Comparison of ENCODE assay signal across 1 cellular context in the genomic region with DNA sequence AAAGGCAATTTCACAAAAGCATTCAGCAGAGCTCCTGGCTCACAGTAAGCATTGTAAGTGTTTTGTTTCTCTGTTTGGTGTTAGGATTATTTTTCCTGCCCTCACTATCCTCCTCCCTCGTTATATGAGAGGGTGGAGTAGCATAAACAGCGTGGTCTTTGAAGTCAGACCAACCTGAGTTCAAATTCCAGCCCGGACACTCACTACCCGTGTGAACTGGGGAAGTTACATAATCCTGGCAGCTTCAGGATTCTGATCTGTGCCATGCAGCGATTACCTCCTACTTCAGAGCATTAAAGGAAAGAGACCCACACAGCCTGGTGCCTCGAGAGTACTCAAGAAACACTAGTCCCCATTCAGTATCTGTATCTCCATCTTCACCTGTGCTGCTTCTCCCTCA.
A peak's percentile ranks its signal among the peaks of the same experiment; 100 is the strongest.
TF ChIP-seq lines count a peak whose summit lies in the region.

No MANE protein-coding gene starts in this region.

TF ChIP-seq in HepG2, 621 proteins besides CTCF, POLR2A, EP300 and RAD21 (continued from another document and continues in another):
- no peak for TF ChIP-seq GMEB1 (CRISPR knock-in tag; IDR thresholded peaks at IDR 0.05; ENCODE audit: borderline replicate concordance)
- peak; percentile 86; the same call in 1 of the 2 replicates for TF ChIP-seq FOXK1 (CRISPR knock-in tag; IDR thresholded peaks at IDR 0.05; ENCODE audit: borderline replicate concordance, low read depth)
- no peak for TF ChIP-seq ZFP82 (CRISPR knock-in tag; IDR thresholded peaks at IDR 0.05; ENCODE audit: borderline replicate concordance)
- no peak for TF ChIP-seq MBNL3 (CRISPR knock-in tag; conservative IDR thresholded peaks at IDR 0.05)
- TF ChIP-seq EZH2 (conservative IDR thresholded peaks at IDR 0.05; ENCODE audit: low read depth, low read length), result no peak
- TF ChIP-seq HIC2 (CRISPR knock-in tag; IDR thresholded peaks at IDR 0.05; ENCODE audit: low read depth), result peak; percentile 81
- no peak for TF ChIP-seq ZFP62 (CRISPR knock-in tag; IDR thresholded peaks at IDR 0.05)
- TF ChIP-seq ZBTB38 (CRISPR knock-in tag; IDR thresholded peaks at IDR 0.05), result no peak
- peak; percentile 90 for TF ChIP-seq BCL6 (CRISPR knock-in tag; IDR thresholded peaks at IDR 0.05)
- TF ChIP-seq ZFP90 (CRISPR knock-in tag; IDR thresholded peaks at IDR 0.05; ENCODE audit: borderline replicate concordance), result no peak
- TF ChIP-seq RFX1 (IDR thresholded peaks at IDR 0.05), result no peak
- no peak for TF ChIP-seq GPN1 (CRISPR knock-in tag; IDR thresholded peaks at IDR 0.05; ENCODE audit: borderline replicate concordance)
- no peak for TF ChIP-seq ZSCAN12 (CRISPR knock-in tag; IDR thresholded peaks at IDR 0.05)
- TF ChIP-seq, protein P1, sequence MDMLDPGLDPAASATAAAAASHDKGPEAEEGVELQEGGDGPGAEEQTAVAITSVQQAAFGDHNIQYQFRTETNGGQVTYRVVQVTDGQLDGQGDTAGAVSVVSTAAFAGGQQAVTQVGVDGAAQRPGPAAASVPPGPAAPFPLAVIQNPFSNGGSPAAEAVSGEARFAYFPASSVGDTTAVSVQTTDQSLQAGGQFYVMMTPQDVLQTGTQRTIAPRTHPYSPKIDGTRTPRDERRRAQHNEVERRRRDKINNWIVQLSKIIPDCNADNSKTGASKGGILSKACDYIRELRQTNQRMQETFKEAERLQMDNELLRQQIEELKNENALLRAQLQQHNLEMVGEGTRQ (IDR thresholded peaks at IDR 0.05; ENCODE audit: low read depth, low read length), result no peak
- TF ChIP-seq, protein P1 (CRISPR knock-in tag; IDR thresholded peaks at IDR 0.05; ENCODE audit: borderline replicate concordance), result no peak
- TF ChIP-seq TBX3 (IDR thresholded peaks at IDR 0.05; ENCODE audit: borderline replicate concordance), result peak; percentile 57; the same call in 1 of the 2 replicates
- TF ChIP-seq ZNF260 (CRISPR knock-in tag; IDR thresholded peaks at IDR 0.05; ENCODE audit: borderline replicate concordance, low read depth), result no peak
- no peak for TF ChIP-seq RBM39 (IDR thresholded peaks at IDR 0.05; ENCODE audit: low read depth, low read length, poor library complexity, severe bottlenecking)
- TF ChIP-seq TEAD3 (CRISPR knock-in tag; optimal IDR thresholded peaks at IDR 0.05; ENCODE audit: borderline replicate concordance), result peak; percentile 96
- no peak for TF ChIP-seq SP2 (CRISPR knock-in tag; IDR thresholded peaks at IDR 0.05)
- TF ChIP-seq ZNF282 (IDR thresholded peaks at IDR 0.05; ENCODE audit: partially characterized antibody), result no peak
- TF ChIP-seq NBN (conservative IDR thresholded peaks at IDR 0.05), result no peak
- TF ChIP-seq MXD3 (CRISPR knock-in tag; IDR thresholded peaks at IDR 0.05), result no peak
- TF ChIP-seq CEBPG (CRISPR knock-in tag; IDR thresholded peaks at IDR 0.05), result peak; percentile 77
- TF ChIP-seq HNF4A (CRISPR knock-in tag; IDR thresholded peaks at IDR 0.05), result peak; percentile 97
- no peak for TF ChIP-seq HNRNPLL (IDR thresholded peaks at IDR 0.05; ENCODE audit: low read depth, low read length, poor library complexity, severe bottlenecking)
- TF ChIP-seq ZNF460 (CRISPR knock-in tag; IDR thresholded peaks at IDR 0.05; ENCODE audit: borderline replicate concordance), result no peak
- no peak for TF ChIP-seq ZBTB33 (CRISPR knock-in tag; IDR thresholded peaks at IDR 0.05)
- TF ChIP-seq ZNF563 (CRISPR knock-in tag; IDR thresholded peaks at IDR 0.05), result no peak
- TF ChIP-seq ZNF136 (CRISPR knock-in tag; IDR thresholded peaks at IDR 0.05; ENCODE audit: low read depth), result no peak
- TF ChIP-seq MTA3 (CRISPR knock-in tag; IDR thresholded peaks at IDR 0.05), result no peak
- no peak for TF ChIP-seq HOXA9 (CRISPR knock-in tag; IDR thresholded peaks at IDR 0.05; ENCODE audit: borderline replicate concordance)
- 0 out of 2 replicates have a peak, but pooled peaks have one; percentile 41 for TF ChIP-seq ZNF564 (CRISPR knock-in tag; IDR thresholded peaks at IDR 0.05)
- TF ChIP-seq HNRNPL (IDR thresholded peaks at IDR 0.05; ENCODE audit: low read depth, low read length), result no peak
- no peak for TF ChIP-seq IRX3 (CRISPR knock-in tag; IDR thresholded peaks at IDR 0.05; ENCODE audit: borderline replicate concordance, low read depth)
- peak; percentile 85; the same call in 1 of the 2 replicates for TF ChIP-seq MLXIP (CRISPR knock-in tag; IDR thresholded peaks at IDR 0.05; ENCODE audit: borderline replicate concordance)
- TF ChIP-seq ZKSCAN5 (CRISPR knock-in tag; IDR thresholded peaks at IDR 0.05), result no peak
- no peak for TF ChIP-seq NCOA1 (CRISPR knock-in tag; IDR thresholded peaks at IDR 0.05)
- no peak for TF ChIP-seq ZNF484 (CRISPR knock-in tag; IDR thresholded peaks at IDR 0.05; ENCODE audit: borderline replicate concordance, low read depth)
- TF ChIP-seq ZNF83 (CRISPR knock-in tag; IDR thresholded peaks at IDR 0.05; ENCODE audit: borderline replicate concordance), result no peak
- TF ChIP-seq SOX6 (IDR thresholded peaks at IDR 0.05), result no peak
- TF ChIP-seq SOX6 (CRISPR knock-in tag; IDR thresholded peaks at IDR 0.05), result peak; percentile 91
- TF ChIP-seq, protein P2, sequence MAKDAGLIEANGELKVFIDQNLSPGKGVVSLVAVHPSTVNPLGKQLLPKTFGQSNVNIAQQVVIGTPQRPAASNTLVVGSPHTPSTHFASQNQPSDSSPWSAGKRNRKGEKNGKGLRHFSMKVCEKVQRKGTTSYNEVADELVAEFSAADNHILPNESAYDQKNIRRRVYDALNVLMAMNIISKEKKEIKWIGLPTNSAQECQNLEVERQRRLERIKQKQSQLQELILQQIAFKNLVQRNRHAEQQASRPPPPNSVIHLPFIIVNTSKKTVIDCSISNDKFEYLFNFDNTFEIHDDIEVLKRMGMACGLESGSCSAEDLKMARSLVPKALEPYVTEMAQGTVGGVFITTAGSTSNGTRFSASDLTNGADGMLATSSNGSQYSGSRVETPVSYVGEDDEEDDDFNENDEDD (CRISPR knock-in tag; IDR thresholded peaks at IDR 0.05; ENCODE audit: borderline replicate concordance), result no peak
- TF ChIP-seq MAZ (IDR thresholded peaks at IDR 0.05; ENCODE audit: borderline replicate concordance, low read depth, low read length), result no peak
- no peak for TF ChIP-seq MAZ (CRISPR knock-in tag; IDR thresholded peaks at IDR 0.05; ENCODE audit: low read depth)
- no peak for TF ChIP-seq ZNF263 (CRISPR knock-in tag; IDR thresholded peaks at IDR 0.05)
- TF ChIP-seq ZNF615 (CRISPR knock-in tag; IDR thresholded peaks at IDR 0.05; ENCODE audit: borderline replicate concordance), result no peak
- TF ChIP-seq TAF1 (CRISPR knock-in tag; IDR thresholded peaks at IDR 0.05), result no peak
- TF ChIP-seq GTF3A (CRISPR knock-in tag; conservative IDR thresholded peaks at IDR 0.05), result no peak
- TF ChIP-seq, protein P3, sequence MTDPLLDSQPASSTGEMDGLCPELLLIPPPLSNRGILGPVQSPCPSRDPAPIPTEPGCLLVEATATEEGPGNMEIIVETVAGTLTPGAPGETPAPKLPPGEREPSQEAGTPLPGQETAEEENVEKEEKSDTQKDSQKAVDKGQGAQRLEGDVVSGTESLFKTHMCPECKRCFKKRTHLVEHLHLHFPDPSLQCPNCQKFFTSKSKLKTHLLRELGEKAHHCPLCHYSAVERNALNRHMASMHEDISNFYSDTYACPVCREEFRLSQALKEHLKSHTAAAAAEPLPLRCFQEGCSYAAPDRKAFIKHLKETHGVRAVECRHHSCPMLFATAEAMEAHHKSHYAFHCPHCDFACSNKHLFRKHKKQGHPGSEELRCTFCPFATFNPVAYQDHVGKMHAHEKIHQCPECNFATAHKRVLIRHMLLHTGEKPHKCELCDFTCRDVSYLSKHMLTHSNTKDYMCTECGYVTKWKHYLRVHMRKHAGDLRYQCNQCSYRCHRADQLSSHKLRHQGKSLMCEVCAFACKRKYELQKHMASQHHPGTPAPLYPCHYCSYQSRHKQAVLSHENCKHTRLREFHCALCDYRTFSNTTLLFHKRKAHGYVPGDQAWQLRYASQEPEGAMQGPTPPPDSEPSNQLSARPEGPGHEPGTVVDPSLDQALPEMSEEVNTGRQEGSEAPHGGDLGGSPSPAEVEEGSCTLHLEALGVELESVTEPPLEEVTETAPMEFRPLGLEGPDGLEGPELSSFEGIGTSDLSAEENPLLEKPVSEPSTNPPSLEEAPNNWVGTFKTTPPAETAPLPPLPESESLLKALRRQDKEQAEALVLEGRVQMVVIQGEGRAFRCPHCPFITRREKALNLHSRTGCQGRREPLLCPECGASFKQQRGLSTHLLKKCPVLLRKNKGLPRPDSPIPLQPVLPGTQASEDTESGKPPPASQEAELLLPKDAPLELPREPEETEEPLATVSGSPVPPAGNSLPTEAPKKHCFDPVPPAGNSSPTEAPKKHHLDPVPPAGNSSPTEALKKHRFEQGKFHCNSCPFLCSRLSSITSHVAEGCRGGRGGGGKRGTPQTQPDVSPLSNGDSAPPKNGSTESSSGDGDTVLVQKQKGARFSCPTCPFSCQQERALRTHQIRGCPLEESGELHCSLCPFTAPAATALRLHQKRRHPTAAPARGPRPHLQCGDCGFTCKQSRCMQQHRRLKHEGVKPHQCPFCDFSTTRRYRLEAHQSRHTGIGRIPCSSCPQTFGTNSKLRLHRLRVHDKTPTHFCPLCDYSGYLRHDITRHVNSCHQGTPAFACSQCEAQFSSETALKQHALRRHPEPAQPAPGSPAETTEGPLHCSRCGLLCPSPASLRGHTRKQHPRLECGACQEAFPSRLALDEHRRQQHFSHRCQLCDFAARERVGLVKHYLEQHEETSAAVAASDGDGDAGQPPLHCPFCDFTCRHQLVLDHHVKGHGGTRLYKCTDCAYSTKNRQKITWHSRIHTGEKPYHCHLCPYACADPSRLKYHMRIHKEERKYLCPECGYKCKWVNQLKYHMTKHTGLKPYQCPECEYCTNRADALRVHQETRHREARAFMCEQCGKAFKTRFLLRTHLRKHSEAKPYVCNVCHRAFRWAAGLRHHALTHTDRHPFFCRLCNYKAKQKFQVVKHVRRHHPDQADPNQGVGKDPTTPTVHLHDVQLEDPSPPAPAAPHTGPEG (CRISPR knock-in tag; IDR thresholded peaks at IDR 0.05), result no peak
